ENCODE assay signal across 15 cellular contexts in the genomic region with DNA sequence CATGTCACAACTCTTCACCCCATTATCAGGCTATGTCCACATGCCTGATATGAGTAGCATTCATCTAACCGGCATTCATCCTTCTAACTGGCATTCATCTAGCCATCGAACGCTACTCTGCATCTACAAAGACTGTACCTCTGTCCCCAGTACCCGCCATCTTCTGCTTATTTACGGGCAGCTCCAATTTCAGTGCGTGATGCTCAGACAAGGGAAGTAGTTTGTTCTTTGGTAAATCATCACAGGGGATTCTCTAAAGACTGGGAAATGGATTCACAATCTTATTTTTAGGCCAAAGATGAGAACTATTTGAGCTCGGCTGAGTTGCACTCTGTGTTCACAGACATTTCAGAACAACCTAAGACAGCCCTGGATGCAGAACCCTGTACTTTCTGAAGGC. TPM values are rescaled to one million over a fixed set of nuclear protein-coding genes. Genes with fewer than 3 reads are reported as not detected.
DNase-seq lines count a peak whose midpoint lies in the region; ATAC-seq and TF ChIP-seq lines count a peak whose summit lies in the region.
"Had no signal": no experiment of that assay in that cellular context is flagged by ENCODE, and none has a peak within 500 bp of the region (broad histone marks: within the 10 kb centered on the region; RNA-seq: fewer than 3 reads in every experiment).

No MANE protein-coding gene starts in this region.

- ATAC-seq in Panc1 = no peak

- H3K4me3 Mint-ChIP-seq in CD8-positive, alpha-beta memory T cell = no peak overlapping the region
- no peak overlapping the region for H3K4me3 Mint-ChIP-seq in progenitor cell of endocrine pancreas (ENCODE audit: low read depth)
- H3K4me3 Mint-ChIP-seq: HFFc6 had no signal

- peak overlapping the region in 5 of 8 donors; percentile 26 to 71 (median 57) for H3K27ac Mint-ChIP-seq in CD8-positive, alpha-beta memory T cell
- H3K27ac Mint-ChIP-seq in progenitor cell of endocrine pancreas = peak overlapping the region; percentile 16
- H3K27ac Mint-ChIP-seq: HFFc6 had no signal

- H3K4me3 ChIP-seq in CD8-positive, alpha-beta memory T cell (ENCODE audit: low read length) = no peak overlapping the region
- H3K4me3 ChIP-seq in Panc1 (ENCODE audit: low read depth in 2 of 2, low read length in 2 of 2) (no peak overlapping the region), testis (no peak overlapping the region)

- no peaks in the 10 kb centered on the region for H3K27me3 ChIP-seq in CD8-positive, alpha-beta memory T cell (ENCODE audit: insufficient read depth, low read length, poor library complexity, severe bottlenecking)
- H3K27me3 ChIP-seq in Panc1 (ENCODE audit: control insufficient read depth, insufficient read depth, low read length) = no peaks in the 10 kb centered on the region
- no peaks in the 10 kb centered on the region for H3K27me3 ChIP-seq in testis
- H3K27me3 ChIP-seq: BE2C had no signal

- no peaks in the 10 kb centered on the region for H3K36me3 ChIP-seq in CD8-positive, alpha-beta memory T cell (ENCODE audit: insufficient read depth, low read length)
- no peaks in the 10 kb centered on the region for H3K36me3 ChIP-seq in Panc1 (ENCODE audit: control insufficient read depth, insufficient read depth, low read length)
- H3K36me3 ChIP-seq in testis (ENCODE audit: low read depth, missing control alignments) = no peaks in the 10 kb centered on the region
- H3K36me3 ChIP-seq: BE2C had no signal

- CTCF ChIA-PET in CD8-positive, alpha-beta memory T cell (lab: Charles Lee) = interaction anchor here (0.6 kb wide), 1 partner anchor 14 kb away, joined by 3 read pairs; no protein-coding TSS in a partner anchor
- CTCF ChIA-PET in Panc1 (lab: Charles Lee) = no interaction called here

- H3K27me3 Mint-ChIP-seq in CD8-positive, alpha-beta memory T cell = no peaks in the 10 kb centered on the region
- H3K27me3 Mint-ChIP-seq in progenitor cell of endocrine pancreas = no peaks in the 10 kb centered on the region

- peaks cover 0 to 10% (median 0%) of the 10 kb centered on the region in 3 donors for H3K36me3 Mint-ChIP-seq in CD8-positive, alpha-beta memory T cell
- no peaks in the 10 kb centered on the region for H3K36me3 Mint-ChIP-seq in progenitor cell of endocrine pancreas (ENCODE audit: insufficient read depth)

- H3K4me1 Mint-ChIP-seq in CD8-positive, alpha-beta memory T cell = peaks cover 40 to 67% (median 52%) of the 10 kb centered on the region in 3 donors
- H3K4me1 Mint-ChIP-seq in progenitor cell of endocrine pancreas (ENCODE audit: low read depth) = peaks cover 2% of the 10 kb centered on the region

- no peaks in the 10 kb centered on the region for H3K9me3 ChIP-seq in CD8-positive, alpha-beta memory T cell (ENCODE audit: low read length)
- no peaks in the 10 kb centered on the region for H3K9me3 ChIP-seq in Panc1 (ENCODE audit: control insufficient read depth, insufficient read depth, low read depth, low read length)
- no peaks in the 10 kb centered on the region for H3K9me3 ChIP-seq in testis
- H3K9me3 ChIP-seq: BE2C, Caco-2 had no signal

- no peak overlapping the region for H3K27ac ChIP-seq in CD8-positive, alpha-beta memory T cell (ENCODE audit: low read depth, low read length)
- peak overlapping the region; percentile 77 for H3K27ac ChIP-seq in Panc1 (ENCODE audit: low read length)
- no peak overlapping the region for H3K27ac ChIP-seq in testis

- in situ Hi-C loops in Panc1 (cut with HindIII; ENCODE audit: low pct_unique_long_range_greater_than_20kb, low sequenced_read_pairs) = no loop called here

- intact Hi-C loops in Panc1 (cut with micrococcal nuclease; ENCODE audit: unreplicated experiment) (no loop called here), testis (cut with DNase I; ENCODE audit: low total_unique reads) (no loop called here)

- no TSS peak for BruUV-seq in Panc1 (replicated peaks; lab: Mats Ljungman, UMichigan)

- no peak for TF ChIP-seq CTCF in Panc1 (IDR thresholded peaks at IDR 0.05)
- no peak for TF ChIP-seq CTCF in progenitor cell of endocrine pancreas (IDR thresholded peaks at IDR 0.05; ENCODE audit: unreplicated experiment)
- TF ChIP-seq CTCF in testis (IDR thresholded peaks at IDR 0.05) = no peak

- H3K4me1 ChIP-seq in CD8-positive, alpha-beta memory T cell (ENCODE audit: insufficient read depth, low read length) = no peaks in the 10 kb centered on the region
- peaks cover 32% of the 10 kb centered on the region for H3K4me1 ChIP-seq in Panc1 (ENCODE audit: control insufficient read depth, insufficient read depth, low read length)
- peaks cover 7% of the 10 kb centered on the region for H3K4me1 ChIP-seq in testis
- H3K4me1 ChIP-seq: BE2C, Caco-2 had no signal

- WGBS in testis, 2 donors = 72 to 73% methylated on average over 7 of the region's 7 CpGs

- no peak for DNase-seq in CD8-positive, alpha-beta memory T cell
- DNase-seq in Panc1 (ENCODE audit: low read depth, low spot score) = no peak
- no peak for DNase-seq in progenitor cell of endocrine pancreas (ENCODE audit: low spot score, unreplicated experiment)
- DNase-seq in testis = no peak
- DNase-seq in SKM-1 (lab: John Stamatoyannopoulos, UW; ENCODE audit: unreplicated experiment) = no peak
- DNase-seq: BE2C, Caco-2, HFFc6, MM.1S, NCI-H1105 treated with DMSO at 0.1 percent for 48 hours, NCI-H187 treated with DMSO at 0.1 percent for 48 hours, NCI-H510A treated with DMSO at 0.1 percent for 48 hours, SIG-M5 had no signal

- H3K9me3 Mint-ChIP-seq in CD8-positive, alpha-beta memory T cell = no peaks in the 10 kb centered on the region
- no peaks in the 10 kb centered on the region for H3K9me3 Mint-ChIP-seq in progenitor cell of endocrine pancreas (ENCODE audit: low read depth)
- H3K9me3 Mint-ChIP-seq: HFFc6 had no signal

- TF ChIP-seq POLR2A in testis (IDR thresholded peaks at IDR 0.05) = no peak

- POLR2A ChIA-PET in CD8-positive, alpha-beta memory T cell (lab: Charles Lee) = no interaction called here
- POLR2A ChIA-PET in Panc1 (lab: Charles Lee) = interaction anchor here (0.7 kb wide), 1 partner anchor 36 kb away, joined by 3 read pairs; no protein-coding TSS in a partner anchor

RNA-seq across cellular contexts. Expression of gene STAT5B, which starts 39.4 kb away (rescaled TPM):
- 100 to 1,000 TPM; 124 to 132 TPM for total RNA-seq in CD8-positive, alpha-beta memory T cell
- polyA plus RNA-seq in CD8-positive, alpha-beta memory T cell = 108 TPM
- total RNA-seq in Panc1 (2021; ENCODE audit: unreplicated experiment) = 102 TPM
- 66.5 TPM for polyA plus RNA-seq in Panc1 (2012; ENCODE audit: insufficient read length)
- 43.3 and 46.8 TPM in 2 replicates for total RNA-seq in progenitor cell of endocrine pancreas
- 10 to 100 TPM; 65.9 to 81.5 TPM for total RNA-seq in testis
- polyA plus RNA-seq in testis (ENCODE audit: insufficient read depth, low read depth, low replicate concordance) = 66.0 TPM

RNA-seq across cellular contexts. Expression of gene GHDC, which starts 42.5 kb away (rescaled TPM):
- 10 to 100 TPM; 18.4 to 21.7 TPM for total RNA-seq in CD8-positive, alpha-beta memory T cell
- polyA plus RNA-seq in CD8-positive, alpha-beta memory T cell = 23.1 TPM
- total RNA-seq in Panc1 (2021; ENCODE audit: unreplicated experiment) = 21.8 TPM
- polyA plus RNA-seq in Panc1 (2012; ENCODE audit: insufficient read length) = 30.0 TPM
- 6.8 and 8.1 TPM in 2 replicates for total RNA-seq in progenitor cell of endocrine pancreas
- total RNA-seq in testis = 10 to 100 TPM; 28.3 to 36.6 TPM
- polyA plus RNA-seq in testis (ENCODE audit: insufficient read depth, low read depth, low replicate concordance) = 16.9 TPM

RNA-seq across cellular contexts. Expression of gene HCRT, which starts 51.5 kb away (rescaled TPM):
- total RNA-seq in CD8-positive, alpha-beta memory T cell = not detected
- polyA plus RNA-seq in CD8-positive, alpha-beta memory T cell = not detected
- total RNA-seq in Panc1 (2021; ENCODE audit: unreplicated experiment) = not detected
- not detected for polyA plus RNA-seq in Panc1 (2012; ENCODE audit: insufficient read length)
- not detected in 2 replicates for total RNA-seq in progenitor cell of endocrine pancreas
- total RNA-seq in testis = not detected
- not detected for polyA plus RNA-seq in testis (ENCODE audit: insufficient read depth, low read depth, low replicate concordance)
- total RNA-seq: Caco-2, H1, HFFc6 had no signal
- polyA plus RNA-seq: AG04450, H1 had no signal

RNA-seq across cellular contexts. Expression of gene STAT5A, which starts 51.5 kb away (rescaled TPM):
- 100 to 1,000 TPM; 259 to 263 TPM for total RNA-seq in CD8-positive, alpha-beta memory T cell
- 90.3 TPM for polyA plus RNA-seq in CD8-positive, alpha-beta memory T cell
- total RNA-seq in Panc1 (2021; ENCODE audit: unreplicated experiment) (26.7 TPM), progenitor cell of endocrine pancreas (0.74 and 1.4 TPM in 2 replicates), testis (10 to 100 TPM; 27.8 to 37.0 TPM)
- polyA plus RNA-seq in Panc1 (2012; ENCODE audit: insufficient read length) = 37.3 TPM
- polyA plus RNA-seq in testis (ENCODE audit: insufficient read depth, low read depth, low replicate concordance) = 13.7 TPM

RNA-seq across cellular contexts. Expression of gene KCNH4, which starts 55.8 kb away (rescaled TPM):
- 1 to 10 TPM; 1.5 to 1.7 TPM for total RNA-seq in CD8-positive, alpha-beta memory T cell
- polyA plus RNA-seq in CD8-positive, alpha-beta memory T cell = not detected
- total RNA-seq in Panc1 (2021; ENCODE audit: unreplicated experiment) (1.5 TPM), progenitor cell of endocrine pancreas (not detected in 2 replicates), testis (under 1 TPM; 0.24 to 0.56 TPM)
- polyA plus RNA-seq in Panc1 (2012; ENCODE audit: insufficient read length) = 1.6 TPM
- 0.42 TPM for polyA plus RNA-seq in testis (ENCODE audit: insufficient read depth, low read depth, low replicate concordance)
- total RNA-seq: HFFc6 had no signal
